Comparison of ENCODE assay signal across 12 cellular contexts in genomic region chr1:39130297-39130696, GRCh38.
DNase-seq lines count a peak whose midpoint lies in the region; ATAC-seq, FAIRE-seq and TF ChIP-seq lines count a peak whose summit lies in the region.
"Had no signal": no experiment of that assay in that cellular context is flagged by ENCODE, and none has a peak within 500 bp of the region (broad histone marks: within the 10 kb centered on the region; RNA-seq: fewer than 3 reads in every experiment).

No MANE protein-coding gene starts in this region.

- H3K79me2 ChIP-seq in PC-3 (ENCODE audit: low read length) (peaks cover 62% of the 10 kb centered on the region), endothelial cell of umbilical vein (ENCODE audit: control insufficient read depth, insufficient read depth, low read length) (peaks cover 81% of the 10 kb centered on the region), neural progenitor cell (ENCODE audit: low read depth) (peaks cover 94% of the 10 kb centered on the region)

- H3K27ac ChIP-seq in PC-3 (ENCODE audit: low read length) (peak overlapping the region; percentile 91), endothelial cell of umbilical vein (ENCODE audit: insufficient read depth, low read depth, low read length) (peak overlapping the region; percentile 98), neural progenitor cell (peak overlapping the region; percentile 33)
- H3K27ac ChIP-seq: C4-2B had no signal

- H3K4me1 ChIP-seq in PC-3 (ENCODE audit: insufficient read depth, low read length) (peaks cover 66% of the 10 kb centered on the region), endothelial cell of umbilical vein (ENCODE audit: control insufficient read depth, extremely low read depth, insufficient read depth, low read length) (peaks cover 85% of the 10 kb centered on the region), neural progenitor cell (peaks cover 68% of the 10 kb centered on the region)

- H3K9me2 ChIP-seq in PC-3 (replicated peaks; ENCODE audit: low read length): no peaks in the 10 kb centered on the region

- CTCF ChIA-PET in PC-3 (lab: Charles Lee): interaction anchor here (0.6 kb wide), 1 partner anchor 62 kb away, joined by 4 read pairs; no protein-coding TSS in a partner anchor
- CTCF ChIA-PET in endothelial cell of umbilical vein (lab: Charles Lee): interaction anchor here (0.6 to 18.5 kb wide), 7 partner anchors 11 to 128 kb away, joined by 3 to 310 read pairs (median 6); partner anchors contain the start of gene MACF1

- dilution Hi-C loops in endothelial cell of umbilical vein (cut with MboI; ENCODE audit: extremely low pct_ligation_motif_present, low sequenced_read_pairs): no loop called here

- DNase-seq in AG09309 (ENCODE audit: low read depth) (peak; percentile 76), PC-3 (peak; percentile 92), endothelial cell of umbilical vein (ENCODE audit: low read depth, low spot score) (no peak), neural progenitor cell (ENCODE audit: low spot score) (no peak), SHP77 (lab: John Stamatoyannopoulos, UW) (no peak), NCI-H1417 (lab: John Stamatoyannopoulos, UW) (no peak)
- DNase-seq: activated B cell treated with CpG ODN at 0.5 μM for 24 hours, amygdala, NCI-H526 treated with DMSO at 0.1 percent for 48 hours had no signal

- no peak overlapping the region for H2AFZ ChIP-seq in PC-3 (ENCODE audit: low read length)
- H2AFZ ChIP-seq in endothelial cell of umbilical vein (ENCODE audit: low read depth, low read length): no peak overlapping the region
- H2AFZ ChIP-seq in neural progenitor cell (replicated peaks): no peak overlapping the region

- BruUV-seq in PC-3 (replicated peaks; lab: Mats Ljungman, UMichigan) (no TSS peak), endothelial cell of umbilical vein (replicated peaks; lab: Mats Ljungman, UMichigan) (no TSS peak)

- no peak overlapping the region for H3K4me3 ChIP-seq in AG09309 (ENCODE audit: control insufficient read depth, low read depth, low read length)
- H3K4me3 ChIP-seq in PC-3 (ENCODE audit: low read length): peak overlapping the region; percentile 12; the same call in 1 of the 2 replicates
- H3K4me3 ChIP-seq in endothelial cell of umbilical vein (replicated peaks in 1 of 3; ENCODE audit: insufficient read depth in 1 of 3, low read depth in 1 of 3, low read length in 3 of 3): no peak overlapping the region
- H3K4me3 ChIP-seq in neural progenitor cell: no peak overlapping the region

- H3K36me3 ChIP-seq in PC-3 (ENCODE audit: low read depth, low read length) (no peaks in the 10 kb centered on the region), endothelial cell of umbilical vein (ENCODE audit: control insufficient read depth in 2 of 2, extremely low read depth in 1 of 2, insufficient read depth in 2 of 2, low read length in 2 of 2) (peaks cover 0 to under 1% of the 10 kb centered on the region in 2 experiments), neural progenitor cell (no peaks in the 10 kb centered on the region)

- no peaks in the 10 kb centered on the region for H3K9me1 ChIP-seq in endothelial cell of umbilical vein (replicated peaks; ENCODE audit: control insufficient read depth, extremely low read depth, insufficient read depth, low read length)

- H4K20me1 ChIP-seq in PC-3 (ENCODE audit: low read length) (no peaks in the 10 kb centered on the region), endothelial cell of umbilical vein (replicated peaks; ENCODE audit: control insufficient read depth, extremely low read depth, insufficient read depth, low read length) (no peaks in the 10 kb centered on the region), neural progenitor cell (ENCODE audit: low read depth) (peaks cover 29% of the 10 kb centered on the region)

- H3K4me3 Mint-ChIP-seq in neural progenitor cell: no peak overlapping the region
- H3K4me3 Mint-ChIP-seq: activated B cell treated with CpG ODN at 0.5 μM for 24 hours had no signal

- H3K27me3 ChIP-seq in PC-3 (ENCODE audit: low read length): no peaks in the 10 kb centered on the region
- no peaks in the 10 kb centered on the region for H3K27me3 ChIP-seq in endothelial cell of umbilical vein (ENCODE audit: control insufficient read depth in 2 of 2, insufficient read depth in 2 of 2, low read length in 2 of 2)
- no peaks in the 10 kb centered on the region for H3K27me3 ChIP-seq in neural progenitor cell

- peak overlapping the region; percentile 62 for H3K9ac ChIP-seq in PC-3 (ENCODE audit: low read length)
- peak overlapping the region; percentile 38 for H3K9ac ChIP-seq in endothelial cell of umbilical vein (replicated peaks; ENCODE audit: extremely low read depth, insufficient read depth, low read length)
- H3K9ac ChIP-seq in neural progenitor cell: no peak overlapping the region

- TF ChIP-seq CTCF in AG09309 (IDR thresholded peaks at IDR 0.05; ENCODE audit: control insufficient read depth, insufficient read depth, low read depth, low read length, missing control alignments): no peak
- TF ChIP-seq CTCF in PC-3 (conservative IDR thresholded peaks at IDR 0.05; ENCODE audit: low read depth, low read length): no peak
- TF ChIP-seq CTCF in endothelial cell of umbilical vein (IDR thresholded peaks at IDR 0.05; ENCODE audit: extremely low read depth in 1 of 2, insufficient read depth in 1 of 2, low read depth in 1 of 2, low read length in 2 of 2): no peak
- TF ChIP-seq CTCF in neural progenitor cell (IDR thresholded peaks at IDR 0.05): no peak

- peak overlapping the region; percentile 71 for H3K4me2 ChIP-seq in PC-3 (ENCODE audit: low read length)
- H3K4me2 ChIP-seq in endothelial cell of umbilical vein (ENCODE audit: insufficient read depth, low read length): peak overlapping the region; percentile 32
- H3K4me2 ChIP-seq in neural progenitor cell: peak overlapping the region; percentile 56

- no peak for TF ChIP-seq POLR2A in endothelial cell of umbilical vein (IDR thresholded peaks at IDR 0.05; ENCODE audit: low read depth, low read length)

- POLR2A ChIA-PET in PC-3 (lab: Charles Lee; ENCODE audit: unreplicated experiment): no interaction called here
- POLR2A ChIA-PET in endothelial cell of umbilical vein (lab: Charles Lee): interaction anchor here (0.5 kb wide), 1 partner anchor 262 kb away, joined by 4 read pairs; no protein-coding TSS in a partner anchor

- FAIRE-seq in endothelial cell of umbilical vein (lab: Jason Lieb, UNC): peak; percentile 73

- no peaks in the 10 kb centered on the region for H3K9me3 Mint-ChIP-seq in neural progenitor cell
- H3K9me3 Mint-ChIP-seq: activated B cell treated with CpG ODN at 0.5 μM for 24 hours had no signal

- ATAC-seq in PC-3 (peak; percentile 64), GM18517 (IDR thresholded peaks at IDR 0.05; ENCODE audit: unreplicated experiment) (no peak), HG02678 (IDR thresholded peaks at IDR 0.05; ENCODE audit: unreplicated experiment) (no peak)

- H3K9me3 ChIP-seq in PC-3 (ENCODE audit: low read length) (no peaks in the 10 kb centered on the region), endothelial cell of umbilical vein (replicated peaks; ENCODE audit: control insufficient read depth, insufficient read depth, low read length) (no peaks in the 10 kb centered on the region), neural progenitor cell (ENCODE audit: low read depth) (no peaks in the 10 kb centered on the region)

- H3F3A ChIP-seq in PC-3 (ENCODE audit: low read length, unreplicated experiment): peaks cover 6% of the 10 kb centered on the region
- peaks cover 55% of the 10 kb centered on the region for H3F3A ChIP-seq in neural progenitor cell (ENCODE audit: low read depth)

- H3K27me3 Mint-ChIP-seq in neural progenitor cell (ENCODE audit: insufficient read depth, low read depth): no peaks in the 10 kb centered on the region
- H3K27me3 Mint-ChIP-seq: activated B cell treated with CpG ODN at 0.5 μM for 24 hours had no signal

- H3K27ac Mint-ChIP-seq in neural progenitor cell: no peak overlapping the region
- H3K27ac Mint-ChIP-seq: activated B cell treated with CpG ODN at 0.5 μM for 24 hours had no signal

- H3K36me3 Mint-ChIP-seq in neural progenitor cell: peaks cover 9% of the 10 kb centered on the region

- H3K4me1 Mint-ChIP-seq in neural progenitor cell: peaks cover 65% of the 10 kb centered on the region
- H3K4me1 Mint-ChIP-seq: activated B cell treated with CpG ODN at 0.5 μM for 24 hours had no signal

- intact Hi-C loops in PC-3 (cut with micrococcal nuclease): no loop called here
- intact Hi-C loops in endothelial cell of umbilical vein (cut with micrococcal nuclease): no loop called here

TF ChIP-seq in endothelial cell of umbilical vein, 7 proteins besides CTCF, POLR2A, EP300 and RAD21:
- TF ChIP-seq GATA2 (IDR thresholded peaks at IDR 0.05; ENCODE audit: insufficient read depth, insufficient read length, low read depth, low read length) (peak; percentile 74), MAX (IDR thresholded peaks at IDR 0.05; ENCODE audit: insufficient read depth, insufficient read length) (no peak), MYC (IDR thresholded peaks at IDR 0.05; ENCODE audit: low read depth, low read length) (no peak), EZH2 (IDR thresholded peaks at IDR 0.05; ENCODE audit: borderline replicate concordance, low read depth, low read length, severe bottlenecking) (no peak), POLR2AphosphoS5 (IDR thresholded peaks at IDR 0.05; ENCODE audit: insufficient read depth, low read depth, low read length) (peak; percentile 30), FOS (IDR thresholded peaks at IDR 0.05; ENCODE audit: borderline replicate concordance, insufficient read depth, low read length) (peak; percentile 57), JUN (IDR thresholded peaks at IDR 0.05; ENCODE audit: borderline replicate concordance, insufficient read depth, insufficient read length, low read depth) (no peak)
TF ChIP-seq in endothelial cell of umbilical vein: peak in this region for 3.

Comparison
In these comparisons a context has a peak if more than half of its experiments do, and no peak if none do; other contexts are left out.
1. DNase-seq: peak in AG09309 (single experiment) and PC-3 (single experiment); none in endothelial cell of umbilical vein (single experiment), neural progenitor cell (single experiment), SHP77 (0 of 2) and NCI-H1417 (0 of 3).
2. H3K27ac ChIP-seq: peak in every context shown above with its lines; median percentile 98 in endothelial cell of umbilical vein; 91 in PC-3; 33 in neural progenitor cell.
3. Peak in every context shown above with its lines, with median percentiles within 50 percentile points of each other: H3K4me2 ChIP-seq.